Comparison of ENCODE assay signal across 1 cellular context in the genomic region with DNA sequence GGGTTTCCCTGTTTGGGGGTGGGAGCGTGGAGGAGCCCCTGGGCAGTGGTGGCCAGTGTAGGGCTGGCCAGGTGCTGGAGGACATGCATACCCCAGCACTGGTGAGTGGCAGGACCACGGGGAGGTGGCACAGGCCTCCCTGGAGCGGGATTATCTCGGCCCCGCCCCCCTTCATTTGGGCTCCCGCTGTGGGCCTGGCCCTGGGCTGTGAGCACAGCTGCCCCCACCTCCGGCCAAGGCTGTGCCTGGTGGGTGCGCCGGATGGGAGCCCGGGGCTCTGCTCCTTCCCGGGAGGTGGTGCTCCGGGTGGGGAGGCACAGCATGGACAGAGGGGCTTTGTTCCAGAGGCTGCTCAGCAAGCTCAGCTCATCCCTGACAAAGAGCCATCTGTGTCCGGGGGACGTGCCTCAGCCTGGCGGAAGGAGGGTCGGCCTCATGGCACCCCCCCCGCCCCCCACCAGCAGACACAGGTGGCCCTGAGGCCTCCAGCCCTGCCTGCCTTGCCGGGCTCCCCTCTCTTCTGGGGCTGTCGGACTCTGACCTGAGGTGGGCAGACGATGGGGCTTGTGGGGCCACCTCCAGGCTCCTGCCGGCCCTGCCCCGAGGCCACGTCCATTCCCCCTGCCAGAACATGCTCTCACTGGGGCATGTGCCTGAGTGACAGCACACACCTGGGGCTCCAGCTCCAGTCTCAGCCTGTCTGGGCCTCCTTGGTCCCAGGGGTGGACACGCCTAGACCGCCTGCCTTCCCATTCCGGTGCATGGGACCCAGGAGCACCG.
TF ChIP-seq lines count a peak whose summit lies in the region.

No MANE protein-coding gene starts in this region.

TF ChIP-seq in HepG2, 621 proteins besides CTCF, POLR2A, EP300 and RAD21 (continued from another document and continues in another):
- TF ChIP-seq, protein P1, sequence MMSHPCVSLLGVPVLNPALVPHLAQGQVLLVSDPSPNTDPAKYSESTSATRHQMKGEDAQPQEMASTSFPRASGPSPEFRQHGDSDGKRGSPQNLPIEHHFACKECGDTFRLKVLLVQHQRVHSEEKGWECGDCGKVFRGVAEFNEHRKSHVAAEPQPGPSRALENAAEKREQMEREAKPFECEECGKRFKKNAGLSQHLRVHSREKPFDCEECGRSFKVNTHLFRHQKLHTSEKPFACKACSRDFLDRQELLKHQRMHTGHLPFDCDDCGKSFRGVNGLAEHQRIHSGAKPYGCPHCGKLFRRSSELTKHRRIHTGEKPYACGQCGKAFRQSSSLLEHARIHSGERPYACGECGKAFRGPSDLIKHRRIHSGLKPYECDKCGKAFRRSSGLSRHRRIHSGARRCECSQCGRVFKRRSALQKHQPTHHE (CRISPR knock-in tag; IDR thresholded peaks at IDR 0.05; ENCODE audit: borderline replicate concordance), result peak; percentile 66; the same call in 1 of the 2 replicates
- TF ChIP-seq ZNF367 (CRISPR knock-in tag; IDR thresholded peaks at IDR 0.05; ENCODE audit: borderline replicate concordance) (no peak), MXD3 (CRISPR knock-in tag; IDR thresholded peaks at IDR 0.05) (0 out of 2 replicates have a peak, but pooled peaks have one; percentile 12), MAFG (CRISPR knock-in tag; IDR thresholded peaks at IDR 0.05) (no peak), ZNF724P (CRISPR knock-in tag; IDR thresholded peaks at IDR 0.05; ENCODE audit: borderline replicate concordance) (peak; percentile 82; the same call in 1 of the 2 replicates), ZNF75D (CRISPR knock-in tag; IDR thresholded peaks at IDR 0.05; ENCODE audit: borderline replicate concordance) (no peak), ARNT (IDR thresholded peaks at IDR 0.05) (no peak), GPN1 (CRISPR knock-in tag; IDR thresholded peaks at IDR 0.05; ENCODE audit: borderline replicate concordance) (no peak), ZNF644 (CRISPR knock-in tag; IDR thresholded peaks at IDR 0.05; ENCODE audit: low read depth) (no peak), GLI4 (CRISPR knock-in tag; IDR thresholded peaks at IDR 0.05; ENCODE audit: borderline replicate concordance) (peak; percentile 46; the same call in 1 of the 2 replicates), ZNF33A (CRISPR knock-in tag; IDR thresholded peaks at IDR 0.05; ENCODE audit: borderline replicate concordance) (no peak), EHMT2 (IDR thresholded peaks at IDR 0.05; ENCODE audit: borderline replicate concordance, low read depth, low read length) (no peak), HOXA5 (CRISPR knock-in tag; IDR thresholded peaks at IDR 0.05) (no peak; the same call in 1 of the 2 replicates), EEA1 (CRISPR knock-in tag; IDR thresholded peaks at IDR 0.05; ENCODE audit: borderline replicate concordance) (0 out of 2 replicates have a peak, but pooled peaks have one; percentile 26), ZUFSP (CRISPR knock-in tag; IDR thresholded peaks at IDR 0.05; ENCODE audit: borderline replicate concordance) (no peak), ARID3A (IDR thresholded peaks at IDR 0.05; ENCODE audit: low read depth, low read length) (no peak), SIX1 (CRISPR knock-in tag; IDR thresholded peaks at IDR 0.05; ENCODE audit: borderline replicate concordance) (no peak), THRA (CRISPR knock-in tag; IDR thresholded peaks at IDR 0.05; ENCODE audit: borderline replicate concordance) (peak; percentile 39; the same call in 1 of the 2 replicates), ZNF432 (CRISPR knock-in tag; IDR thresholded peaks at IDR 0.05; ENCODE audit: borderline replicate concordance) (no peak), PRMT3 (CRISPR knock-in tag; IDR thresholded peaks at IDR 0.05; ENCODE audit: borderline replicate concordance, low read depth) (no peak), ZNF333 (CRISPR knock-in tag; IDR thresholded peaks at IDR 0.05; ENCODE audit: borderline replicate concordance) (no peak), HDAC2 (CRISPR knock-in tag; IDR thresholded peaks at IDR 0.05) (peak; percentile 69), KAT2B (IDR thresholded peaks at IDR 0.05; ENCODE audit: borderline replicate concordance, low read depth, low read length) (no peak), ZNF570 (CRISPR knock-in tag; IDR thresholded peaks at IDR 0.05; ENCODE audit: borderline replicate concordance) (no peak), NFIC (IDR thresholded peaks at IDR 0.05; ENCODE audit: low read length) (no peak), SYNCRIP (IDR thresholded peaks at IDR 0.05; ENCODE audit: insufficient read depth, low read depth, low read length) (no peak)
- TF ChIP-seq, protein P2, sequence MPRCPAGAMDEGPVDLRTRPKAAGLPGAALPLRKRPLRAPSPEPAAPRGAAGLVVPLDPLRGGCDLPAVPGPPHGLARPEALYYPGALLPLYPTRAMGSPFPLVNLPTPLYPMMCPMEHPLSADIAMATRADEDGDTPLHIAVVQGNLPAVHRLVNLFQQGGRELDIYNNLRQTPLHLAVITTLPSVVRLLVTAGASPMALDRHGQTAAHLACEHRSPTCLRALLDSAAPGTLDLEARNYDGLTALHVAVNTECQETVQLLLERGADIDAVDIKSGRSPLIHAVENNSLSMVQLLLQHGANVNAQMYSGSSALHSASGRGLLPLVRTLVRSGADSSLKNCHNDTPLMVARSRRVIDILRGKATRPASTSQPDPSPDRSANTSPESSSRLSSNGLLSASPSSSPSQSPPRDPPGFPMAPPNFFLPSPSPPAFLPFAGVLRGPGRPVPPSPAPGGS (CRISPR knock-in tag; IDR thresholded peaks at IDR 0.05), result no peak
- TF ChIP-seq, protein P3, sequence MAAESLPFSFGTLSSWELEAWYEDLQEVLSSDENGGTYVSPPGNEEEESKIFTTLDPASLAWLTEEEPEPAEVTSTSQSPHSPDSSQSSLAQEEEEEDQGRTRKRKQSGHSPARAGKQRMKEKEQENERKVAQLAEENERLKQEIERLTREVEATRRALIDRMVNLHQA (CRISPR knock-in tag; IDR thresholded peaks at IDR 0.05), result no peak
- TF ChIP-seq, protein P4, sequence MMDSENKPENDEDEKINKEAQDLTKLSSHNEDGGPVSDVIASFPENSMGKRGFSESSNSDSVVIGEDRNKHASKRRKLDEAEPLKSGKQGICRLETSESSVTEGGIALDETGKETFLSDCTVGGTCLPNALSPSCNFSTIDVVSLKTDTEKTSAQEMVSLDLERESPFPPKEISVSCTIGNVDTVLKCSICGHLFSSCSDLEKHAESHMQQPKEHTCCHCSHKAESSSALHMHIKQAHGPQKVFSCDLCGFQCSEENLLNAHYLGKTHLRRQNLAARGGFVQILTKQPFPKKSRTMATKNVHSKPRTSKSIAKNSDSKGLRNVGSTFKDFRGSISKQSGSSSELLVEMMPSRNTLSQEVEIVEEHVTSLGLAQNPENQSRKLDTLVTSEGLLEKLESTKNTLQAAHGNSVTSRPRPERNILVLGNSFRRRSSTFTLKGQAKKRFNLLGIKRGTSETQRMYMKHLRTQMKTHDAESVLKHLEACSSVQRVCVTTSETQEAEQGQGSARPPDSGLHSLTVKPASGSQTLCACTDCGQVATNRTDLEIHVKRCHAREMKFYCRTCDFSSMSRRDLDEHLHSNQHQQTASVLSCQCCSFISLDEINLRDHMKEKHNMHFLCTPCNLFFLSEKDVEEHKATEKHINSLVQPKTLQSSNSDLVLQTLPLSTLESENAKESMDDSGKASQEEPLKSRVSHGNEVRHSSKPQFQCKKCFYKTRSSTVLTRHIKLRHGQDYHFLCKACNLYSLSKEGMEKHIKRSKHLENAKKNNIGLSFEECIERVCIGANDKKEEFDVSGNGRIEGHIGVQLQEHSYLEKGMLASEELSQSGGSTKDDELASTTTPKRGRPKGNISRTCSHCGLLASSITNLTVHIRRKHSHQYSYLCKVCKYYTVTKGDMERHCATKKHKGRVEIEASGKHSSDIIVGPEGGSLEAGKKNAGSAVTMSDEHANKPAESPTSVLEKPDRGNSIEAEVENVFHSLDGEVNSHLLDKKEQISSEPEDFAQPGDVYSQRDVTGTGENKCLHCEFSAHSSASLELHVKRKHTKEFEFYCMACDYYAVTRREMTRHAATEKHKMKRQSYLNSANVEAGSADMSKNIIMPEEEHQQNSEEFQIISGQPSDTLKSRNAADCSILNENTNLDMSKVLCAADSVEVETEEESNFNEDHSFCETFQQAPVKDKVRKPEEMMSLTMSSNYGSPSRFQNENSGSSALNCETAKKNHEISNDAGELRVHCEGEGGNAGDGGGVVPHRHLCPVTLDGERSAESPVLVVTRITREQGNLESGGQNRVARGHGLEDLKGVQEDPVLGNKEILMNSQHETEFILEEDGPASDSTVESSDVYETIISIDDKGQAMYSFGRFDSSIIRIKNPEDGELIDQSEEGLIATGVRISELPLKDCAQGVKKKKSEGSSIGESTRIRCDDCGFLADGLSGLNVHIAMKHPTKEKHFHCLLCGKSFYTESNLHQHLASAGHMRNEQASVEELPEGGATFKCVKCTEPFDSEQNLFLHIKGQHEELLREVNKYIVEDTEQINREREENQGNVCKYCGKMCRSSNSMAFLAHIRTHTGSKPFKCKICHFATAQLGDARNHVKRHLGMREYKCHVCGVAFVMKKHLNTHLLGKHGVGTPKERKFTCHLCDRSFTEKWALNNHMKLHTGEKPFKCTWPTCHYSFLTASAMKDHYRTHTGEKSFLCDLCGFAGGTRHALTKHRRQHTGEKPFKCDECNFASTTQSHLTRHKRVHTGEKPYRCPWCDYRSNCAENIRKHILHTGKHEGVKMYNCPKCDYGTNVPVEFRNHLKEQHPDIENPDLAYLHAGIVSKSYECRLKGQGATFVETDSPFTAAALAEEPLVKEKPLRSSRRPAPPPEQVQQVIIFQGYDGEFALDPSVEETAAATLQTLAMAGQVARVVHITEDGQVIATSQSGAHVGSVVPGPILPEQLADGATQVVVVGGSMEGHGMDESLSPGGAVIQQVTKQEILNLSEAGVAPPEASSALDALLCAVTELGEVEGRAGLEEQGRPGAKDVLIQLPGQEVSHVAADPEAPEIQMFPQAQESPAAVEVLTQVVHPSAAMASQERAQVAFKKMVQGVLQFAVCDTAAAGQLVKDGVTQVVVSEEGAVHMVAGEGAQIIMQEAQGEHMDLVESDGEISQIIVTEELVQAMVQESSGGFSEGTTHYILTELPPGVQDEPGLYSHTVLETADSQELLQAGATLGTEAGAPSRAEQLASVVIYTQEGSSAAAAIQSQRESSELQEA (CRISPR knock-in tag; IDR thresholded peaks at IDR 0.05; ENCODE audit: not compliant biosample characterization), result no peak
